ENCODE assay signal across 26 cellular contexts in the genomic region with DNA sequence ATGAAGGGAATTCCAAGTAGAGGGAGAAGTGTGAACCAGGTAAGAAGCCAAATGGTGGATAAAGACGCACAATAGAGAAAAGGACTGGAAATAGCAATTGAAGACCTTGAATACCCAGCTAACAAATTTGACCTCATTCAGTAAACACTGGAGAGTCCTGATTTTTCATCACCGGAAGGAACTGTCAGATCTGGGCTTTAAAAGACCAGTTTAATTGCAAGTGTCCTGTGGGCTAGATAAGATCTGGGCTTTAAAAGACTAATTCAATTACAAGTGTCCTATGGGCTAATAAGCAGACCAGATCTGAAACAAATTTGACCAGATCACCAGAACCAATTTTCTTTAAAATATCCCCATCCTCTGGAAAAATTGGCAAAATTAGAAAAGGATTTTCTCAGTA.
DNase-seq lines count a peak whose midpoint lies in the region; ATAC-seq and TF ChIP-seq lines count a peak whose summit lies in the region.
"Had no signal": no experiment of that assay in that cellular context is flagged by ENCODE, and none has a peak within 500 bp of the region (broad histone marks: within the 10 kb centered on the region; RNA-seq: fewer than 3 reads in every experiment).

No MANE protein-coding gene starts in this region.

- CTCF ChIA-PET in HEK293 (lab: Yijun Ruan, JAX): no interaction called here

- TF ChIP-seq POLR2A in Peyer's patch (IDR thresholded peaks at IDR 0.05): no peak

- intact Hi-C loops in posterior cingulate gyrus (cut with DNase I): no loop called here

- H3K36me3 ChIP-seq in HEK293 (ENCODE audit: control insufficient read depth in 2 of 2, insufficient read depth in 1 of 2, low read length in 2 of 2) (no peaks in the 10 kb centered on the region), RWPE2 (ENCODE audit: low read depth) (no peaks in the 10 kb centered on the region), Peyer's patch (no peaks in the 10 kb centered on the region)
- H3K36me3 ChIP-seq: MG63 had no signal

- no peak overlapping the region for H3K27ac ChIP-seq in HEK293 (ENCODE audit: extremely low read depth, low read depth, low read length)
- peak overlapping the region; percentile 95 for H3K27ac ChIP-seq in RWPE2 (ENCODE audit: poor library complexity, severe bottlenecking)
- H3K27ac ChIP-seq in foreskin keratinocyte: peak overlapping the region; percentile 94
- no peak overlapping the region for H3K27ac ChIP-seq in Peyer's patch
- H3K27ac ChIP-seq: C4-2B had no signal

- H3K4me3 ChIP-seq in HEK293 (ENCODE audit: low read depth, low read length) (no peak overlapping the region), RWPE2 (ENCODE audit: severe bottlenecking) (no peak overlapping the region), Peyer's patch (no peak overlapping the region)
- H3K4me3 ChIP-seq: K562, MG63 had no signal

- H3K4me1 ChIP-seq in HEK293 (ENCODE audit: control insufficient read depth, insufficient read depth, low read length) (peaks cover 20% of the 10 kb centered on the region), RWPE2 (ENCODE audit: insufficient read depth, poor library complexity, severe bottlenecking) (peaks cover 65% of the 10 kb centered on the region), foreskin keratinocyte (peaks cover 34% of the 10 kb centered on the region), Peyer's patch (no peaks in the 10 kb centered on the region)

- DNase-seq in EH (ENCODE audit: low read depth) (peak; percentile 37), RWPE2 (ENCODE audit: low spot score) (no peak), foreskin keratinocyte (no peak), LoVo (ENCODE audit: low spot score) (no peak), posterior cingulate gyrus (no peak), Peyer's patch (no peak)
- DNase-seq: CD8-positive, alpha-beta T cell; DMS 273 treated with DMSO at 0.1 percent for 48 hours; DMS79; GF-D8; Kasumi-1; MG63; NCI-H1694 treated with DMSO at 0.1 percent for 48 hours; NCI-H2081; NCI-H2171; NCI-H226; NCI-H510A; NCI-H82; NK-92 treated with Interleukin-12 subunit alpha and Interleukin-12 subunit beta, amount 100 ng/mL, for 24 hours; SIG-M5 had no signal

- H3K27me3 ChIP-seq in RWPE2 (ENCODE audit: insufficient read depth, poor library complexity, severe bottlenecking) (no peaks in the 10 kb centered on the region), foreskin keratinocyte (no peaks in the 10 kb centered on the region), Peyer's patch (no peaks in the 10 kb centered on the region)
- H3K27me3 ChIP-seq: MG63 had no signal

- TF ChIP-seq CTCF in HEK293 (tag by site-specific recombination; IDR thresholded peaks at IDR 0.05) (no peak), RWPE2 (IDR thresholded peaks at IDR 0.05; ENCODE audit: poor library complexity, severe bottlenecking) (no peak), foreskin keratinocyte (conservative IDR thresholded peaks at IDR 0.05) (no peak), Peyer's patch (IDR thresholded peaks at IDR 0.05) (no peak)

- no peaks in the 10 kb centered on the region for H3K9me3 ChIP-seq in HEK293 (ENCODE audit: control insufficient read depth, insufficient read depth, low read depth, low read length)
- no peaks in the 10 kb centered on the region for H3K9me3 ChIP-seq in RWPE2 (ENCODE audit: severe bottlenecking)
- H3K9me3 ChIP-seq in Peyer's patch: no peaks in the 10 kb centered on the region
- H3K9me3 ChIP-seq: MG63 had no signal

- ATAC-seq in RWPE2 (ENCODE audit: low read depth): no peak
- ATAC-seq in foreskin keratinocyte: no peak
- no peak for ATAC-seq in GM19452 (IDR thresholded peaks at IDR 0.05; ENCODE audit: unreplicated experiment)
- ATAC-seq: CD8-positive, alpha-beta T cell; HCT116; K562; Panc1 had no signal

- POLR2A ChIA-PET in HEK293 (lab: Yijun Ruan, JAX): interaction anchor here (0.7 kb wide), 1 partner anchor 557 kb away, joined by 3 read pairs; no protein-coding TSS in a partner anchor

TF ChIP-seq in HEK293, 187 proteins besides CTCF, POLR2A, EP300 and RAD21:
- TF ChIP-seq OSR2 (tag by site-specific recombination; IDR thresholded peaks at IDR 0.05) (0 out of 2 replicates have a peak, but pooled peaks have one; percentile 10), SCRT1 (tag by site-specific recombination; IDR thresholded peaks at IDR 0.05; ENCODE audit: borderline replicate concordance) (no peak), ZNF747 (tag by site-specific recombination; IDR thresholded peaks at IDR 0.05) (no peak), HOXD13 (CRISPR knock-in tag; IDR thresholded peaks at IDR 0.05; ENCODE audit: borderline replicate concordance) (no peak), ZNF37A (tag by site-specific recombination; IDR thresholded peaks at IDR 0.05) (no peak), FEZF1 (tag by site-specific recombination; IDR thresholded peaks at IDR 0.05) (peak; percentile 88), TCF7L2 (IDR thresholded peaks at IDR 0.05; ENCODE audit: borderline replicate concordance, low read depth, low read length) (peak; percentile 32; the same call in 1 of the 2 replicates), ZNF404 (tag by site-specific recombination; IDR thresholded peaks at IDR 0.05) (no peak), ZNF544 (tag by site-specific recombination; IDR thresholded peaks at IDR 0.05) (no peak), ZXDB (tag by site-specific recombination; IDR thresholded peaks at IDR 0.05) (no peak), ZNF600 (tag by site-specific recombination; IDR thresholded peaks at IDR 0.05) (no peak), ZFP37 (tag by site-specific recombination; IDR thresholded peaks at IDR 0.05) (no peak), SCRT2 (tag by site-specific recombination; IDR thresholded peaks at IDR 0.05) (0 out of 2 replicates have a peak, but pooled peaks have one; percentile 12), YY2 (tag by site-specific recombination; IDR thresholded peaks at IDR 0.05) (no peak), RBAK (tag by site-specific recombination; IDR thresholded peaks at IDR 0.05) (no peak), ZNF391 (tag by site-specific recombination; IDR thresholded peaks at IDR 0.05; ENCODE audit: borderline replicate concordance, low read depth) (no peak), EGR2 (tag by site-specific recombination; IDR thresholded peaks at IDR 0.05; ENCODE audit: low read depth) (no peak), ZNF571 (tag by site-specific recombination; IDR thresholded peaks at IDR 0.05) (no peak), ZNF560 (tag by site-specific recombination; IDR thresholded peaks at IDR 0.05; ENCODE audit: borderline replicate concordance) (no peak)
- TF ChIP-seq, protein P1, sequence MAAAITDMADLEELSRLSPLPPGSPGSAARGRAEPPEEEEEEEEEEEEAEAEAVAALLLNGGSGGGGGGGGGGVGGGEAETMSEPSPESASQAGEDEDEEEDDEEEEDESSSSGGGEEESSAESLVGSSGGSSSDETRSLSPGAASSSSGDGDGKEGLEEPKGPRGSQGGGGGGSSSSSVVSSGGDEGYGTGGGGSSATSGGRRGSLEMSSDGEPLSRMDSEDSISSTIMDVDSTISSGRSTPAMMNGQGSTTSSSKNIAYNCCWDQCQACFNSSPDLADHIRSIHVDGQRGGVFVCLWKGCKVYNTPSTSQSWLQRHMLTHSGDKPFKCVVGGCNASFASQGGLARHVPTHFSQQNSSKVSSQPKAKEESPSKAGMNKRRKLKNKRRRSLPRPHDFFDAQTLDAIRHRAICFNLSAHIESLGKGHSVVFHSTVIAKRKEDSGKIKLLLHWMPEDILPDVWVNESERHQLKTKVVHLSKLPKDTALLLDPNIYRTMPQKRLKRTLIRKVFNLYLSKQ (tag by site-specific recombination; IDR thresholded peaks at IDR 0.05; ENCODE audit: borderline replicate concordance): no peak
- TF ChIP-seq, protein P2, sequence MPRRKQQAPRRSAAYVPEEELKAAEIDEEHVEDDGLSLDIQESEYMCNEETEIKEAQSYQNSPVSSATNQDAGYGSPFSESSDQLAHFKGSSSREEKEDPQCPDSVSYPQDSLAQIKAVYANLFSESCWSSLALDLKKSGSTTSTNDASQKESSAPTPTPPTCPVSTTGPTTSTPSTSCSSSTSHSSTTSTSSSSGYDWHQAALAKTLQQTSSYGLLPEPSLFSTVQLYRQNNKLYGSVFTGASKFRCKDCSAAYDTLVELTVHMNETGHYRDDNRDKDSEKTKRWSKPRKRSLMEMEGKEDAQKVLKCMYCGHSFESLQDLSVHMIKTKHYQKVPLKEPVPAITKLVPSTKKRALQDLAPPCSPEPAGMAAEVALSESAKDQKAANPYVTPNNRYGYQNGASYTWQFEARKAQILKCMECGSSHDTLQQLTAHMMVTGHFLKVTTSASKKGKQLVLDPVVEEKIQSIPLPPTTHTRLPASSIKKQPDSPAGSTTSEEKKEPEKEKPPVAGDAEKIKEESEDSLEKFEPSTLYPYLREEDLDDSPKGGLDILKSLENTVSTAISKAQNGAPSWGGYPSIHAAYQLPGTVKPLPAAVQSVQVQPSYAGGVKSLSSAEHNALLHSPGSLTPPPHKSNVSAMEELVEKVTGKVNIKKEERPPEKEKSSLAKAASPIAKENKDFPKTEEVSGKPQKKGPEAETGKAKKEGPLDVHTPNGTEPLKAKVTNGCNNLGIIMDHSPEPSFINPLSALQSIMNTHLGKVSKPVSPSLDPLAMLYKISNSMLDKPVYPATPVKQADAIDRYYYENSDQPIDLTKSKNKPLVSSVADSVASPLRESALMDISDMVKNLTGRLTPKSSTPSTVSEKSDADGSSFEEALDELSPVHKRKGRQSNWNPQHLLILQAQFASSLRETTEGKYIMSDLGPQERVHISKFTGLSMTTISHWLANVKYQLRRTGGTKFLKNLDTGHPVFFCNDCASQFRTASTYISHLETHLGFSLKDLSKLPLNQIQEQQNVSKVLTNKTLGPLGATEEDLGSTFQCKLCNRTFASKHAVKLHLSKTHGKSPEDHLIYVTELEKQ (tag by site-specific recombination; IDR thresholded peaks at IDR 0.05; ENCODE audit: borderline replicate concordance): no peak
TF ChIP-seq in HEK293: peak in this region for 4.

Comparison
In these comparisons a context has a peak if more than half of its experiments do, and no peak if none do; other contexts are left out.
1. H3K27ac ChIP-seq: peak in RWPE2 (single experiment) and foreskin keratinocyte (single experiment); none in HEK293 (single experiment) and Peyer's patch (0 of 4).